8 cellular contexts compared by ENCODE assay signal in genomic region chr14:61025239-61026223, GRCh38.
DNase-seq lines count a peak whose midpoint lies in the region; ATAC-seq lines count a peak whose summit lies in the region.

No MANE protein-coding gene starts in this region.

- ATAC-seq in HG02981 (IDR thresholded peaks at IDR 0.05; ENCODE audit: unreplicated experiment) (peak; percentile 64), HG03565 (IDR thresholded peaks at IDR 0.05; ENCODE audit: unreplicated experiment) (no peak)

- DNase-seq in ELF-1 (ENCODE audit: low read depth, low spot score) (peak; percentile 66), NCI-H446 (lab: John Stamatoyannopoulos, UW) (peak; percentile 40 to 76), ecto neural progenitor cell (ENCODE audit: low spot score) (peak; percentile 49), medulla oblongata (ENCODE audit: extremely low spot score) (peak; percentile 81)
- DNase-seq in activated CD4-positive, alpha-beta T cell treated with anti-CD3 and anti-CD28 coated beads for 24 hours (ENCODE audit: low read depth in 2 of 2): peak; percentile 15 to 26
- DNase-seq in stimulated activated CD8-positive, alpha-beta memory T cell treated with anti-CD3 and anti-CD28 coated beads, Interleukin-15, amount 100 ng/mL, for 48 hours (ENCODE audit: low read depth in 2 of 2): peak; percentile 6 to 8

Comparison
In these comparisons a context has a peak if more than half of its experiments do, and no peak if none do; other contexts are left out.
1. DNase-seq: peak in every context shown above with its lines; median percentile 81 in medulla oblongata; 66 in ELF-1; 58 in NCI-H446; 49 in ecto neural progenitor cell; 20 in activated CD4-positive, alpha-beta T cell treated with anti-CD3 and anti-CD28 coated beads for 24 hours; 7 in stimulated activated CD8-positive, alpha-beta memory T cell treated with anti-CD3 and anti-CD28 coated beads, Interleukin-15, amount 100 ng/mL, for 48 hours.